8 cellular contexts compared by ENCODE assay signal in genomic region chr19:1847684-1848398, GRCh38. TPM values are rescaled to one million over a fixed set of nuclear protein-coding genes. Genes with fewer than 3 reads are reported as not detected.
DNase-seq lines count a peak whose midpoint lies in the region; ATAC-seq and TF ChIP-seq lines count a peak whose summit lies in the region.

No MANE protein-coding gene starts in this region.

- H3K4me3 Mint-ChIP-seq in T-helper 2 cell treated with Interferon-gamma antibody and Interleukin-4, amounts not matched to agents 5 μg/mL and 100 μg/mL, for 36 hours: peak overlapping the region; percentile 95
- peak overlapping the region; percentile 83 to 95 (median 90) for H3K4me3 Mint-ChIP-seq in naive B cell

- peaks cover 26% of the 10 kb centered on the region for H3K4me1 Mint-ChIP-seq in T-helper 2 cell treated with Interferon-gamma antibody and Interleukin-4, amounts not matched to agents 5 μg/mL and 100 μg/mL, for 36 hours (ENCODE audit: low read depth)
- H3K4me1 Mint-ChIP-seq in naive B cell: peaks cover 35 to 68% (median 56%) of the 10 kb centered on the region in 3 donors

- peaks cover 7% of the 10 kb centered on the region for H3K36me3 Mint-ChIP-seq in T-helper 2 cell treated with Interferon-gamma antibody and Interleukin-4, amounts not matched to agents 5 μg/mL and 100 μg/mL, for 36 hours (ENCODE audit: low read depth)
- no peaks in the 10 kb centered on the region for H3K36me3 Mint-ChIP-seq in naive B cell

- TF ChIP-seq CTCF in epithelial cell of esophagus (IDR thresholded peaks at IDR 0.05; ENCODE audit: insufficient read depth, low read depth, low read length, missing control alignments): no peak

- DNase-seq in stimulated activated CD4-positive, alpha-beta T cell treated with anti-CD3 and anti-CD28 coated beads, Interleukin-4, amount 100 ng/mL, for 24 hours: peak; percentile 34
- DNase-seq in stimulated activated CD4-positive, alpha-beta T cell treated with anti-CD3 and anti-CD28 coated beads, Interleukin-4, amount 100 ng/mL, for 4 hours: no peak
- peak; percentile 33 for DNase-seq in T-helper 2 cell treated with Interferon-gamma antibody and Interleukin-4, amounts not matched to agents 5 μg/mL and 100 μg/mL, for 36 hours (ENCODE audit: low spot score)
- DNase-seq in epithelial cell of esophagus (ENCODE audit: low read depth) (peak; percentile 57), naive B cell (peak; percentile 39), activated gamma-delta T cell (lab: John Stamatoyannopoulos, UW) (no peak), epidermal melanocyte (ENCODE audit: insufficient read length, low spot score) (no peak)

- peak overlapping the region; percentile 89 for H3K4me3 ChIP-seq in epithelial cell of esophagus (ENCODE audit: low read length)

- no peaks in the 10 kb centered on the region for H3K9me3 Mint-ChIP-seq in T-helper 2 cell treated with Interferon-gamma antibody and Interleukin-4, amounts not matched to agents 5 μg/mL and 100 μg/mL, for 36 hours
- H3K9me3 Mint-ChIP-seq in naive B cell: no peaks in the 10 kb centered on the region

- peak overlapping the region; percentile 95 for H3K27ac Mint-ChIP-seq in T-helper 2 cell treated with Interferon-gamma antibody and Interleukin-4, amounts not matched to agents 5 μg/mL and 100 μg/mL, for 36 hours
- H3K27ac Mint-ChIP-seq in naive B cell: peak overlapping the region; percentile 87 to 96 (median 94)

- peak; percentile 14 for ATAC-seq in HG03159 (IDR thresholded peaks at IDR 0.05; ENCODE audit: unreplicated experiment)
- peak; percentile 4 for ATAC-seq in naive B cell (ENCODE audit: low read depth in 2 of 2)

- H3K27me3 Mint-ChIP-seq in T-helper 2 cell treated with Interferon-gamma antibody and Interleukin-4, amounts not matched to agents 5 μg/mL and 100 μg/mL, for 36 hours (ENCODE audit: low read depth): no peaks in the 10 kb centered on the region
- no peaks in the 10 kb centered on the region for H3K27me3 Mint-ChIP-seq in naive B cell

RNA-seq across cellular contexts. Expression of gene REXO1, which starts 0.4 kb away (rescaled TPM):
- 10 to 100 TPM in 1 of 6 donors, 1 to 10 TPM in 4, under 1 TPM in 1; 0.96 to 18.1 (median 5.2) TPM for polyA plus RNA-seq in naive B cell (ENCODE audit: low read depth in 6 of 6)

RNA-seq across cellular contexts. Expression of gene KLF16, which starts 15.5 kb away (rescaled TPM):
- polyA plus RNA-seq in naive B cell (ENCODE audit: low read depth in 6 of 6): 1 to 10 TPM in 1 of 6 donors, under 1 TPM in 5; 0.43 to 1.4 (median 0.70) TPM

RNA-seq across cellular contexts. Expression of gene ATP8B3, which starts 35.8 kb away (rescaled TPM):
- polyA plus RNA-seq in naive B cell (ENCODE audit: low read depth in 6 of 6): under 1 TPM in 1 of 6 donors, not detected in 5; 0.09 TPM

RNA-seq across cellular contexts. Expression of gene ABHD17A, which starts 37.5 kb away (rescaled TPM):
- 100 to 1,000 TPM in 1 of 6 donors, 10 to 100 TPM in 5; 59.4 to 113 (median 78.2) TPM for polyA plus RNA-seq in naive B cell (ENCODE audit: low read depth in 6 of 6)

RNA-seq across cellular contexts. Expression of gene ADAT3, which starts 57.4 kb away (rescaled TPM):
- polyA plus RNA-seq in naive B cell (ENCODE audit: low read depth in 6 of 6): 1 to 10 TPM; 1.9 to 6.1 (median 3.6) TPM

Comparison
In these comparisons a context has a peak if more than half of its experiments do, and no peak if none do; other contexts are left out.
1. DNase-seq: peak in stimulated activated CD4-positive, alpha-beta T cell treated with anti-CD3 and anti-CD28 coated beads, Interleukin-4, amount 100 ng/mL, for 24 hours (single experiment), T-helper 2 cell treated with Interferon-gamma antibody and Interleukin-4, amounts not matched to agents 5 μg/mL and 100 μg/mL, for 36 hours (single experiment), epithelial cell of esophagus (single experiment) and naive B cell (single experiment); none in stimulated activated CD4-positive, alpha-beta T cell treated with anti-CD3 and anti-CD28 coated beads, Interleukin-4, amount 100 ng/mL, for 4 hours (0 of 2), activated gamma-delta T cell (single experiment) and epidermal melanocyte (single experiment).